Comparison of ENCODE assay signal across 36 cellular contexts in the genomic region with DNA sequence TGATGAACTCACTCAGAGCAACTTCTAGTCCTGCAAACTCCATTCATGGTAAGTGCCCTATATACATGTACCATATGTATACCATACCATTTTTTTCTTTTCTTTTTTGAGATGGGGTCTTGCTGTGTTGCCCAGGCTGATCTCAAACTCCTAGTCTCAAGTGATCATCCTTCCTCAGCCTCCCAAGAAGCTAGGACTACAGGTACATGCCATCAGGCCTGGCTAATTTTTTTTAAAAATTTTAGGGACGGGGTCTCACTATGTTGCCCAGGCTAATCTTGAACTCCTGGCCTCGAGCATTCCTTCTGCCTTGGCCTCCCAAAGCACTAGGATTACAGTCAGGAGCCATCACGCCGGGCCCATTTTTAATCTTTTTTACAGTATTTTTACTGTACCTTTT.
"Had no signal": no experiment of that assay in that cellular context is flagged by ENCODE, and none has a peak within 500 bp of the region (broad histone marks: within the 10 kb centered on the region; RNA-seq: fewer than 3 reads in every experiment).

No MANE protein-coding gene starts in this region.

- H3K27me3 ChIP-seq: adrenal gland, body of pancreas, brain microvascular endothelial cell, breast epithelium, colonic mucosa had no signal

- H3K4me3 Mint-ChIP-seq: activated B cell treated with CpG ODN at 0.5 μM for 24 hours; activated CD4-positive, alpha-beta memory T cell treated with anti-CD3 and anti-CD28 coated beads for 36 hours; activated CD4-positive, alpha-beta T cell treated with anti-CD3 and anti-CD28 coated beads, Interleukin-2, amount 10 ng/mL, durations not matched to agents 24 days and 14 days; activated CD8-positive, alpha-beta T cell treated with anti-CD3 and anti-CD28 coated beads for 36 hours; activated naive CD8-positive, alpha-beta T cell treated with anti-CD3 and anti-CD28 coated beads for 36 hours; activated T-cell treated with anti-CD3 and anti-CD28 coated beads, Interleukin-2, amount 50 U/mL, for 4 hours; activated T-cell treated with anti-CD3 and anti-CD28 coated beads, Interleukin-2, amount 50 U/mL, for 72 hours; activated T-helper 1 cell treated with anti-CD3 and anti-CD28 coated beads, Interleukin-12 subunit alpha, Interleukin-12 subunit beta, Interleukin-2, Interleukin-4 antibody, amounts not matched to agents 30 ng/mL and 10 ng/mL and 1 ng/mL, durations not matched to agents 14 hours and 24 hours and 36 hours; activated T-helper 17 cell treated with anti-CD3 and anti-CD28 coated beads, Interleukin-2, amount 50 U/mL, for 72 hours; central memory CD8-positive, alpha-beta T cell; T-helper 1 cell treated with Interleukin-12 subunit alpha and Interleukin-12 subunit beta and Interleukin-4 antibody, amounts not matched to agents 30 μg/mL and 1 μg/mL, for 36 hours; T-helper 2 cell treated with Interferon-gamma antibody and Interleukin-4, amounts not matched to agents 5 μg/mL and 100 μg/mL, for 36 hours had no signal

- DNase-seq: activated B cell treated with CpG ODN at 0.5 μM for 24 hours; activated CD4-positive, alpha-beta memory T cell treated with anti-CD3 and anti-CD28 coated beads for 36 hours; activated CD4-positive, alpha-beta T cell treated with anti-CD3 and anti-CD28 coated beads for 4 hours; activated CD4-positive, alpha-beta T cell treated with anti-CD3 and anti-CD28 coated beads, Interleukin-2, amount 10 ng/mL, durations not matched to agents 24 days and 14 days; activated CD4-positive, alpha-beta T cell treated with anti-CD3 and anti-CD28 coated beads, Interleukin-2, amount 50 U/mL, for 1 hour; activated CD4-positive, alpha-beta T cell treated with anti-CD3 and anti-CD28 coated beads, Interleukin-2, amount 50 U/mL, for 4 hours; activated CD4-positive, CD25-positive, alpha-beta regulatory T cell treated with anti-CD3 and anti-CD28 coated beads, Interleukin-2, amount 50 U/mL, for 72 hours; activated CD8-positive, alpha-beta memory T cell treated with anti-CD3 and anti-CD28 coated beads, Interleukin-2, amount 50 U/mL, for 4 hours; activated CD8-positive, alpha-beta T cell treated with anti-CD3 and anti-CD28 coated beads for 36 hours; activated effector memory CD4-positive, alpha-beta T cell treated with anti-CD3 and anti-CD28 coated beads, Interleukin-2, amount 50 U/mL, for 16 hours; activated gamma-delta T cell treated with Interleukin-2 at 50 U/mL for 16 hours; activated naive CD4-positive, alpha-beta T cell; activated naive CD4-positive, alpha-beta T cell treated with anti-CD3 and anti-CD28 coated beads, Interleukin-2, amount 50 U/mL, for 16 hours; activated naive CD8-positive, alpha-beta T cell treated with anti-CD3 and anti-CD28 coated beads for 36 hours; activated T-cell treated with anti-CD3 and anti-CD28 coated beads for 4 hours; activated T-cell treated with anti-CD3 and anti-CD28 coated beads, Interleukin-2, amount 50 U/mL, for 1 hour; activated T-cell treated with anti-CD3 and anti-CD28 coated beads, Interleukin-2, amount 50 U/mL, for 4 hours; activated T-cell treated with anti-CD3 and anti-CD28 coated beads, Interleukin-2, amount 50 U/mL, for 72 hours; adrenal gland; amniotic stem cell; aorta; body of pancreas; brain microvascular endothelial cell; cerebellar nuclear complex; colonic mucosa; T-helper 2 cell; T-helper 9 cell had no signal

- H3K36me3 Mint-ChIP-seq: activated CD4-positive, alpha-beta memory T cell treated with anti-CD3 and anti-CD28 coated beads for 36 hours; activated naive CD4-positive, alpha-beta T cell treated with anti-CD3 and anti-CD28 coated beads, Interleukin-2, amount 50 U/mL, for 72 hours; activated naive CD8-positive, alpha-beta T cell treated with anti-CD3 and anti-CD28 coated beads for 36 hours had no signal

- H3K4me3 ChIP-seq: adrenal gland, body of pancreas, breast epithelium, colonic mucosa had no signal

- H3K36me3 ChIP-seq: adrenal gland, brain microvascular endothelial cell, breast epithelium, colonic mucosa had no signal

- ATAC-seq: activated CD8-positive, alpha-beta T cell treated with anti-CD3 and anti-CD28 coated beads for 36 hours; activated naive CD4-positive, alpha-beta T cell treated with anti-CD3 and anti-CD28 coated beads, Interleukin-2, amount 50 U/mL, for 72 hours; activated T-cell treated with anti-CD3 and anti-CD28 coated beads, Interleukin-2, amount 50 U/mL, for 4 hours; activated T-cell treated with anti-CD3 and anti-CD28 coated beads, Interleukin-2, amount 50 U/mL, for 72 hours; activated T-helper 17 cell treated with anti-CD3 and anti-CD28 coated beads, Interleukin-2, amount 50 U/mL, for 72 hours; body of pancreas had no signal

- H3K9me3 ChIP-seq: adrenal gland, body of pancreas, colonic mucosa had no signal

- H3K9me3 Mint-ChIP-seq: activated B cell treated with CpG ODN at 0.5 μM for 24 hours; activated CD4-positive, alpha-beta memory T cell treated with anti-CD3 and anti-CD28 coated beads for 36 hours; activated CD4-positive, alpha-beta T cell treated with anti-CD3 and anti-CD28 coated beads, Interleukin-2, amount 10 ng/mL, durations not matched to agents 24 days and 14 days; activated CD8-positive, alpha-beta T cell treated with anti-CD3 and anti-CD28 coated beads for 36 hours; activated naive CD4-positive, alpha-beta T cell treated with anti-CD3 and anti-CD28 coated beads, Interleukin-2, amount 50 U/mL, for 72 hours; activated naive CD8-positive, alpha-beta T cell treated with anti-CD3 and anti-CD28 coated beads for 36 hours; activated T-cell treated with anti-CD3 and anti-CD28 coated beads, Interleukin-2, amount 50 U/mL, for 4 hours; activated T-cell treated with anti-CD3 and anti-CD28 coated beads, Interleukin-2, amount 50 U/mL, for 72 hours; activated T-helper 1 cell treated with anti-CD3 and anti-CD28 coated beads, Interleukin-12 subunit alpha, Interleukin-12 subunit beta, Interleukin-2, Interleukin-4 antibody, amounts not matched to agents 30 ng/mL and 10 ng/mL and 1 ng/mL, durations not matched to agents 14 hours and 24 hours and 36 hours; activated T-helper 17 cell treated with anti-CD3 and anti-CD28 coated beads, Interleukin-2, amount 50 U/mL, for 72 hours; central memory CD8-positive, alpha-beta T cell; T-helper 1 cell treated with Interleukin-12 subunit alpha and Interleukin-12 subunit beta and Interleukin-4 antibody, amounts not matched to agents 30 μg/mL and 1 μg/mL, for 36 hours; T-helper 2 cell treated with Interferon-gamma antibody and Interleukin-4, amounts not matched to agents 5 μg/mL and 100 μg/mL, for 36 hours had no signal

- H3K4me1 Mint-ChIP-seq: activated CD4-positive, alpha-beta T cell treated with anti-CD3 and anti-CD28 coated beads, Interleukin-2, amount 10 ng/mL, durations not matched to agents 24 days and 14 days; activated naive CD8-positive, alpha-beta T cell treated with anti-CD3 and anti-CD28 coated beads for 36 hours; activated T-helper 17 cell treated with anti-CD3 and anti-CD28 coated beads, Interleukin-2, amount 50 U/mL, for 72 hours; central memory CD8-positive, alpha-beta T cell had no signal

- H3K4me1 ChIP-seq: body of pancreas, colonic mucosa had no signal

- FAIRE-seq: astrocyte, TTC549 had no signal

- H3K27ac Mint-ChIP-seq: activated B cell treated with CpG ODN at 0.5 μM for 24 hours; activated CD4-positive, alpha-beta memory T cell treated with anti-CD3 and anti-CD28 coated beads for 36 hours; activated CD4-positive, alpha-beta T cell treated with anti-CD3 and anti-CD28 coated beads, Interleukin-2, amount 10 ng/mL, durations not matched to agents 24 days and 14 days; activated CD8-positive, alpha-beta T cell treated with anti-CD3 and anti-CD28 coated beads for 36 hours; activated naive CD4-positive, alpha-beta T cell treated with anti-CD3 and anti-CD28 coated beads, Interleukin-2, amount 50 U/mL, for 72 hours; activated naive CD8-positive, alpha-beta T cell treated with anti-CD3 and anti-CD28 coated beads for 36 hours; activated T-cell treated with anti-CD3 and anti-CD28 coated beads, Interleukin-2, amount 50 U/mL, for 72 hours; activated T-helper 1 cell treated with anti-CD3 and anti-CD28 coated beads, Interleukin-12 subunit alpha, Interleukin-12 subunit beta, Interleukin-2, Interleukin-4 antibody, amounts not matched to agents 30 ng/mL and 10 ng/mL and 1 ng/mL, durations not matched to agents 14 hours and 24 hours and 36 hours; activated T-helper 17 cell treated with anti-CD3 and anti-CD28 coated beads, Interleukin-2, amount 50 U/mL, for 72 hours; T-helper 1 cell treated with Interleukin-12 subunit alpha and Interleukin-12 subunit beta and Interleukin-4 antibody, amounts not matched to agents 30 μg/mL and 1 μg/mL, for 36 hours; T-helper 2 cell treated with Interferon-gamma antibody and Interleukin-4, amounts not matched to agents 5 μg/mL and 100 μg/mL, for 36 hours had no signal

- H3K27me3 Mint-ChIP-seq: activated CD8-positive, alpha-beta T cell treated with anti-CD3 and anti-CD28 coated beads for 36 hours had no signal

- H3K27ac ChIP-seq: adrenal gland, body of pancreas, brain microvascular endothelial cell, breast epithelium, colonic mucosa had no signal
